In the genomic region with DNA sequence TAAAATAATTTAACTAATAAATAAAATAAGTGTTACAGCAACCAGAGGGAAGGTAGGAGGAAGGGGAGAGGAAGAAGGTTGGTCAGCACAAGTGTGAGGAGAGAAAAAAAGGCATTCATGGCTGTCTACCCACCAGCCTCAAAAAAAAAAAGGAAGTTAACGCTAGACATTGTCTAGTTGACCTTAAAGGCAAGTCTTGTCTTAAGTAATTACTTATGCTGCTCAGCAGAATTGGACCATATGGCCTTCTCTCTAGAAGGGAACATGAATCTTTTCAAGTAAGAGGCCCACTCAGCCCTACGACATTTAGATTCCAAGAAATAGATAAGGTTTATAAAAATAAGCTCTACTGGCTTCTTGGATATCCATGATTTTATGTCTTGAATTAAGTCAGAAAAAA, we compare ENCODE assay signal across 16 cellular contexts.
"Had no signal": no experiment of that assay in that cellular context is flagged by ENCODE, and none has a peak within 500 bp of the region (broad histone marks: within the 10 kb centered on the region; RNA-seq: fewer than 3 reads in every experiment).

No MANE protein-coding gene starts in this region.

- H3K4me3 ChIP-seq: gastrocnemius medialis, heart left ventricle, left lung, psoas muscle, skin epidermis had no signal

- H3K9me3 Mint-ChIP-seq: activated naive CD4-positive, alpha-beta T cell treated with anti-CD3 and anti-CD28 coated beads, Interleukin-2, amount 50 U/mL, for 24 hours; neural crest cell; stimulated activated naive CD8-positive, alpha-beta T cell treated with anti-CD3 and anti-CD28 coated beads, Interleukin-15, amount 100 ng/mL, for 72 hours; type B pancreatic cell had no signal

- H3K27ac ChIP-seq: gastrocnemius medialis, heart left ventricle, left lung, psoas muscle, skin epidermis had no signal

- H3K27ac Mint-ChIP-seq: activated naive CD4-positive, alpha-beta T cell treated with anti-CD3 and anti-CD28 coated beads, Interleukin-2, amount 50 U/mL, for 24 hours; stimulated activated naive CD8-positive, alpha-beta T cell treated with anti-CD3 and anti-CD28 coated beads, Interleukin-15, amount 100 ng/mL, for 72 hours; type B pancreatic cell had no signal

- H3K36me3 Mint-ChIP-seq: activated naive CD4-positive, alpha-beta T cell treated with anti-CD3 and anti-CD28 coated beads, Interleukin-2, amount 50 U/mL, for 24 hours had no signal

- DNase-seq: activated CD4-positive, alpha-beta T cell treated with anti-CD3 and anti-CD28 coated beads, Interleukin-2, amount 50 U/mL, for 4 hours; activated gamma-delta T cell; effector CD8-positive, alpha-beta T cell; gastrocnemius medialis; heart left ventricle; kidney; left lung; mammary epithelial cell; psoas muscle; right cardiac atrium; stimulated activated naive CD8-positive, alpha-beta T cell treated with anti-CD3 and anti-CD28 coated beads, Interleukin-15, amount 100 ng/mL, for 72 hours had no signal

- ATAC-seq: esophagus mucosa; gastrocnemius medialis; heart left ventricle; left lung; psoas muscle; right cardiac atrium; stimulated activated naive CD8-positive, alpha-beta T cell treated with anti-CD3 and anti-CD28 coated beads, Interleukin-15, amount 100 ng/mL, for 72 hours had no signal

- H3K36me3 ChIP-seq: gastrocnemius medialis, heart left ventricle, left lung had no signal

- H3K9me3 ChIP-seq: gastrocnemius medialis, heart left ventricle, left lung, psoas muscle had no signal

- H3K27me3 Mint-ChIP-seq: type B pancreatic cell had no signal

- H3K27me3 ChIP-seq: gastrocnemius medialis, heart left ventricle, left lung had no signal

- H3K4me3 Mint-ChIP-seq: activated naive CD4-positive, alpha-beta T cell treated with anti-CD3 and anti-CD28 coated beads, Interleukin-2, amount 50 U/mL, for 24 hours; neural crest cell; stimulated activated naive CD8-positive, alpha-beta T cell treated with anti-CD3 and anti-CD28 coated beads, Interleukin-15, amount 100 ng/mL, for 72 hours; type B pancreatic cell had no signal

- H3K4me1 ChIP-seq: gastrocnemius medialis, heart left ventricle, left lung, psoas muscle had no signal

- H3K4me1 Mint-ChIP-seq: activated naive CD4-positive, alpha-beta T cell treated with anti-CD3 and anti-CD28 coated beads, Interleukin-2, amount 50 U/mL, for 24 hours; stimulated activated naive CD8-positive, alpha-beta T cell treated with anti-CD3 and anti-CD28 coated beads, Interleukin-15, amount 100 ng/mL, for 72 hours had no signal
